In genomic region chr6:109760208-109760607, GRCh38 we compare ENCODE assay signal across 14 cellular contexts.
DNase-seq lines count a peak whose midpoint lies in the region; ATAC-seq and TF ChIP-seq lines count a peak whose summit lies in the region.
"Had no signal": no experiment of that assay in that cellular context is flagged by ENCODE, and none has a peak within 500 bp of the region (broad histone marks: within the 10 kb centered on the region; RNA-seq: fewer than 3 reads in every experiment).

No MANE protein-coding gene starts in this region.

- 35 to 69% (median 52%) methylated on average over 2 of the region's 2 CpGs for WGBS in heart left ventricle, 4 donors

- peak overlapping the region in 2 of 3 donors; percentile 36 to 81 for H3K27ac Mint-ChIP-seq in IgD-negative memory B cell
- H3K27ac Mint-ChIP-seq in stimulated activated memory B cell treated with anti-CD40 and anti-IgM and Interleukin-4, amounts not matched to agents 10 μg/mL and 1 μg/mL and 100 μg/mL, for 72 hours = peak overlapping the region; percentile 42
- no peak overlapping the region for H3K27ac Mint-ChIP-seq in HFFc6
- H3K27ac Mint-ChIP-seq: activated naive CD8-positive, alpha-beta T cell; type B pancreatic cell had no signal

- intact Hi-C loops in heart left ventricle (cut with DNase I) = no loop called here

- H3K27ac ChIP-seq in heart left ventricle = peak overlapping the region in 7 of 12 donors; percentile 3 to 71 (median 27)
- H3K27ac ChIP-seq in right atrium auricular region = no peak overlapping the region
- no peak overlapping the region for H3K27ac ChIP-seq in caudate nucleus (ENCODE audit: low read depth, low read length)

- TF ChIP-seq POLR2A in heart left ventricle (IDR thresholded peaks at IDR 0.05) = no peak

- ATAC-seq in heart left ventricle = peak in 2 of 4 donors; percentile 49 to 66
- ATAC-seq in stimulated activated memory B cell treated with anti-CD40 and anti-IgM and Interleukin-4, amounts not matched to agents 10 μg/mL and 1 μg/mL and 100 μg/mL, for 72 hours = peak; percentile 70

- H3K4me3 Mint-ChIP-seq in IgD-negative memory B cell (no peak overlapping the region), HFFc6 (no peak overlapping the region)
- H3K4me3 Mint-ChIP-seq in stimulated activated memory B cell treated with anti-CD40 and anti-IgM and Interleukin-4, amounts not matched to agents 10 μg/mL and 1 μg/mL and 100 μg/mL, for 72 hours = no peak overlapping the region
- H3K4me3 Mint-ChIP-seq: activated naive CD8-positive, alpha-beta T cell; type B pancreatic cell had no signal

- H3K4me1 Mint-ChIP-seq in IgD-negative memory B cell = peaks cover 8 to 16% (median 16%) of the 10 kb centered on the region in 3 donors
- peaks cover 17% of the 10 kb centered on the region for H3K4me1 Mint-ChIP-seq in stimulated activated memory B cell treated with anti-CD40 and anti-IgM and Interleukin-4, amounts not matched to agents 10 μg/mL and 1 μg/mL and 100 μg/mL, for 72 hours
- H3K4me1 Mint-ChIP-seq in HFFc6 (ENCODE audit: low read depth) = peaks cover 30% of the 10 kb centered on the region

- H3K9me3 ChIP-seq in heart left ventricle (peaks cover 0 to 11% (median 0%) of the 10 kb centered on the region in 12 donors), right atrium auricular region (peaks cover 0 to 3% of the 10 kb centered on the region in 2 donors)

- peaks cover 0 to 19% (median 8%) of the 10 kb centered on the region in 9 donors for H3K36me3 ChIP-seq in heart left ventricle
- H3K36me3 ChIP-seq in right atrium auricular region = peaks cover 2% of the 10 kb centered on the region

- H3K27me3 ChIP-seq in heart left ventricle (no peaks in the 10 kb centered on the region), right atrium auricular region (no peaks in the 10 kb centered on the region)

- H3K4me1 ChIP-seq in heart left ventricle = peaks cover 0 to 8% (median 0%) of the 10 kb centered on the region in 12 donors
- no peaks in the 10 kb centered on the region for H3K4me1 ChIP-seq in right atrium auricular region

- H3K36me3 Mint-ChIP-seq in IgD-negative memory B cell (peaks cover 27% of the 10 kb centered on the region), HFFc6 (ENCODE audit: low read depth) (peaks cover 36% of the 10 kb centered on the region)
- H3K36me3 Mint-ChIP-seq in stimulated activated memory B cell treated with anti-CD40 and anti-IgM and Interleukin-4, amounts not matched to agents 10 μg/mL and 1 μg/mL and 100 μg/mL, for 72 hours = peaks cover 59% of the 10 kb centered on the region

- TF ChIP-seq CTCF in heart left ventricle (IDR thresholded peaks at IDR 0.05) (no peak), right atrium auricular region (IDR thresholded peaks at IDR 0.05) (no peak), HFFc6 (IDR thresholded peaks at IDR 0.05) (no peak)

- H3K4me3 ChIP-seq in heart left ventricle (no peak overlapping the region), right atrium auricular region (no peak overlapping the region)

- DNase-seq in heart left ventricle = no peak
- DNase-seq in right atrium auricular region (ENCODE audit: low spot score) = no peak
- peak; percentile 73 for DNase-seq in dermis blood vessel endothelial cell
- no peak for DNase-seq in HFFc6
- DNase-seq in caudate nucleus (lab: John Stamatoyannopoulos, UW) = no peak
- no peak for DNase-seq in cerebellar nuclear complex (lab: John Stamatoyannopoulos, UW)
- DNase-seq: activated CD8-positive, alpha-beta memory T cell treated with anti-CD3 and anti-CD28 coated beads, Interleukin-2, amount 50 U/mL, for 4 hours; NCI-H187; NK-92 treated with Interleukin-12 subunit alpha and Interleukin-12 subunit beta, amount 100 ng/mL, for 24 hours; stimulated activated CD4-positive, alpha-beta T cell treated with anti-CD3 and anti-CD28 coated beads, Interleukin-15, amount 100 ng/mL, for 24 hours had no signal

- H3K27me3 Mint-ChIP-seq in IgD-negative memory B cell (no peaks in the 10 kb centered on the region), HFFc6 (ENCODE audit: insufficient read depth) (no peaks in the 10 kb centered on the region)
- no peaks in the 10 kb centered on the region for H3K27me3 Mint-ChIP-seq in stimulated activated memory B cell treated with anti-CD40 and anti-IgM and Interleukin-4, amounts not matched to agents 10 μg/mL and 1 μg/mL and 100 μg/mL, for 72 hours
- H3K27me3 Mint-ChIP-seq: activated naive CD8-positive, alpha-beta T cell; type B pancreatic cell had no signal

- peaks cover 3 to 6% (median 3%) of the 10 kb centered on the region in 3 donors for H3K9me3 Mint-ChIP-seq in IgD-negative memory B cell
- peaks cover 6% of the 10 kb centered on the region for H3K9me3 Mint-ChIP-seq in stimulated activated memory B cell treated with anti-CD40 and anti-IgM and Interleukin-4, amounts not matched to agents 10 μg/mL and 1 μg/mL and 100 μg/mL, for 72 hours
- no peaks in the 10 kb centered on the region; the same call in 1 of the 2 replicates for H3K9me3 Mint-ChIP-seq in HFFc6
- H3K9me3 Mint-ChIP-seq: type B pancreatic cell had no signal

Comparison
In these comparisons a context has a peak if more than half of its experiments do, and no peak if none do; other contexts are left out.
1. H3K27ac ChIP-seq: peak in heart left ventricle (7 of 12); none in right atrium auricular region (0 of 2) and caudate nucleus (single experiment).